1 cellular context compared by ENCODE assay signal in genomic region chr20:10665791-10666190, GRCh38.
TF ChIP-seq lines count a peak whose summit lies in the region.

No MANE protein-coding gene starts in this region.

TF ChIP-seq in SK-N-SH, 30 proteins besides CTCF, POLR2A, EP300 and RAD21 (continued from another document):
- TF ChIP-seq, protein P1, sequence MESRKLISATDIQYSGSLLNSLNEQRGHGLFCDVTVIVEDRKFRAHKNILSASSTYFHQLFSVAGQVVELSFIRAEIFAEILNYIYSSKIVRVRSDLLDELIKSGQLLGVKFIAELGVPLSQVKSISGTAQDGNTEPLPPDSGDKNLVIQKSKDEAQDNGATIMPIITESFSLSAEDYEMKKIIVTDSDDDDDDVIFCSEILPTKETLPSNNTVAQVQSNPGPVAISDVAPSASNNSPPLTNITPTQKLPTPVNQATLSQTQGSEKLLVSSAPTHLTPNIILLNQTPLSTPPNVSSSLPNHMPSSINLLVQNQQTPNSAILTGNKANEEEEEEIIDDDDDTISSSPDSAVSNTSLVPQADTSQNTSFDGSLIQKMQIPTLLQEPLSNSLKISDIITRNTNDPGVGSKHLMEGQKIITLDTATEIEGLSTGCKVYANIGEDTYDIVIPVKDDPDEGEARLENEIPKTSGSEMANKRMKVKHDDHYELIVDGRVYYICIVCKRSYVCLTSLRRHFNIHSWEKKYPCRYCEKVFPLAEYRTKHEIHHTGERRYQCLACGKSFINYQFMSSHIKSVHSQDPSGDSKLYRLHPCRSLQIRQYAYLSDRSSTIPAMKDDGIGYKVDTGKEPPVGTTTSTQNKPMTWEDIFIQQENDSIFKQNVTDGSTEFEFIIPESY (IDR thresholded peaks at IDR 0.05; ENCODE audit: borderline replicate concordance, low read depth): no peak
- TF ChIP-seq SMC3 (IDR thresholded peaks at IDR 0.05; ENCODE audit: low read depth, low read length) (no peak), FOXM1 (IDR thresholded peaks at IDR 0.05; ENCODE audit: low read depth) (no peak), REST (IDR thresholded peaks at IDR 0.05; ENCODE audit: low read depth, low read length) (no peak), GATA2 (CRISPR knock-in tag; IDR thresholded peaks at IDR 0.05) (no peak), FOSL2 (IDR thresholded peaks at IDR 0.05; ENCODE audit: borderline replicate concordance, low read depth) (no peak), NFIC (IDR thresholded peaks at IDR 0.05; ENCODE audit: borderline replicate concordance) (no peak), PBX3 (IDR thresholded peaks at IDR 0.05) (no peak), RXRA (IDR thresholded peaks at IDR 0.05; ENCODE audit: borderline replicate concordance, low read depth) (no peak), JUND (IDR thresholded peaks at IDR 0.05) (no peak)
